2 cellular contexts compared by ENCODE assay signal in the genomic region with DNA sequence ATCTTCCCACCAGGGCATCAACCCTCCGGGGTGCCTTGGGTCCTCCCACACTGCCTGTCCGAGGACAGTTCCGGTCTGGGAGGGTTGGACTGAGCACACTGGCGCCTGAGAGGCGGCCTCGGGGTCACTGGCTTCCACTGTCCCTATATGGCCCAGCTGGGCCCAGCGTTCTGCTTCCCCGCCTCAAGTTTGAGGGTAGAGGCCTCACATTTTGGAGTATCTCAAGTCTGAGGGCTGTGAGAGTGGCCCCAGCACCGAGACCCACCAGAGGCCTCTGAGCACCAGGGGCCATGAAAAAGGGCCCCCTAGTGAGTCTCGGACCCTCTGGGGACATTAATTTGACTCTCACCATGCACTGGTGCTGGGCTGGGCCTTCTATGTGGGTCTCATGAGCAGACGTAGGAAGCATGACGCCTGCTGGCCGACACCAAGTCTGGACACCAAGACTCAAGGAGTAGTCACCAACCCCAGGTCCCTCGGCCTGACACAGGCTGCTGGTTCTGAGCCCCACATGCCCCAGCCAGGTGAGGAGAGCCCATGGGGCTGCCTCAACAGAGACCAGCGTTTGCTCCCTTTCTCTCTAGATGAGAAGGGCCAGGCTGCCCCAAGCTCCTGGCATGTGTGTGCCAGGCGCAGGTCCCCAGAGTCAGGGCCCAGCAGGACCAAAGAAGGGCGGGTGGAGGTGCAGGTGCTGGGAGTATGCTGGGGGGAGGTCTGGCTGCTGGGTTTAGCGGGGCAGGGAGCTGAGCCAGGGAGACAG.
TF ChIP-seq lines count a peak whose summit lies in the region.

No MANE protein-coding gene starts in this region.

TF ChIP-seq in liver, 16 proteins besides CTCF, POLR2A, EP300 and RAD21:
- no peak for TF ChIP-seq REST (IDR thresholded peaks at IDR 0.05)
- TF ChIP-seq, protein P1, sequence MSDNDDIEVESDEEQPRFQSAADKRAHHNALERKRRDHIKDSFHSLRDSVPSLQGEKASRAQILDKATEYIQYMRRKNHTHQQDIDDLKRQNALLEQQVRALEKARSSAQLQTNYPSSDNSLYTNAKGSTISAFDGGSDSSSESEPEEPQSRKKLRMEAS (IDR thresholded peaks at IDR 0.05) = no peak
- TF ChIP-seq RXRA (IDR thresholded peaks at IDR 0.05) = peak; percentile 79 to 91
- TF ChIP-seq YY1 (IDR thresholded peaks at IDR 0.05) = no peak
- peak in 1 of 2 donors; percentile 21 for TF ChIP-seq HNF4A (conservative IDR thresholded peaks at IDR 0.05)
- peak; percentile 88 for TF ChIP-seq NR2F2 (IDR thresholded peaks at IDR 0.05)
- peak; percentile 51 for TF ChIP-seq SP1 (IDR thresholded peaks at IDR 0.05)
- TF ChIP-seq EGR1 (IDR thresholded peaks at IDR 0.05; ENCODE audit: low read depth in 2 of 2) = no peak

TF ChIP-seq in HepG2, 621 proteins besides CTCF, POLR2A, EP300 and RAD21:
- TF ChIP-seq FOXA3 (CRISPR knock-in tag; IDR thresholded peaks at IDR 0.05) = no peak
- no peak for TF ChIP-seq ZNF749 (CRISPR knock-in tag; IDR thresholded peaks at IDR 0.05; ENCODE audit: borderline replicate concordance)
- no peak for TF ChIP-seq BATF2 (CRISPR knock-in tag; IDR thresholded peaks at IDR 0.05)
- TF ChIP-seq ZNF10 (CRISPR knock-in tag; IDR thresholded peaks at IDR 0.05; ENCODE audit: borderline replicate concordance, low read depth) = no peak
- TF ChIP-seq, protein P2, sequence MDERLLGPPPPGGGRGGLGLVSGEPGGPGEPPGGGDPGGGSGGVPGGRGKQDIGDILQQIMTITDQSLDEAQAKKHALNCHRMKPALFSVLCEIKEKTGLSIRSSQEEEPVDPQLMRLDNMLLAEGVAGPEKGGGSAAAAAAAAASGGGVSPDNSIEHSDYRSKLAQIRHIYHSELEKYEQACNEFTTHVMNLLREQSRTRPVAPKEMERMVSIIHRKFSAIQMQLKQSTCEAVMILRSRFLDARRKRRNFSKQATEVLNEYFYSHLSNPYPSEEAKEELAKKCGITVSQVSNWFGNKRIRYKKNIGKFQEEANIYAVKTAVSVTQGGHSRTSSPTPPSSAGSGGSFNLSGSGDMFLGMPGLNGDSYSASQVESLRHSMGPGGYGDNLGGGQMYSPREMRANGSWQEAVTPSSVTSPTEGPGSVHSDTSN (CRISPR knock-in tag; IDR thresholded peaks at IDR 0.05) = no peak
- no peak for TF ChIP-seq MLXIP (CRISPR knock-in tag; IDR thresholded peaks at IDR 0.05; ENCODE audit: borderline replicate concordance)
- TF ChIP-seq PHB2 (IDR thresholded peaks at IDR 0.05; ENCODE audit: partially characterized antibody) = no peak
- TF ChIP-seq GPN1 (CRISPR knock-in tag; IDR thresholded peaks at IDR 0.05; ENCODE audit: borderline replicate concordance) = no peak
- TF ChIP-seq ZNF558 (CRISPR knock-in tag; IDR thresholded peaks at IDR 0.05; ENCODE audit: borderline replicate concordance) = no peak
- TF ChIP-seq DPF2 (CRISPR knock-in tag; IDR thresholded peaks at IDR 0.05; ENCODE audit: borderline replicate concordance, low read depth) = no peak
- no peak for TF ChIP-seq SKI (IDR thresholded peaks at IDR 0.05; ENCODE audit: partially characterized antibody)
- TF ChIP-seq FOXK1 (CRISPR knock-in tag; IDR thresholded peaks at IDR 0.05; ENCODE audit: borderline replicate concordance, low read depth) = no peak
- no peak for TF ChIP-seq ZNF616 (CRISPR knock-in tag; IDR thresholded peaks at IDR 0.05; ENCODE audit: low read depth)
- TF ChIP-seq ZNF547 (CRISPR knock-in tag; IDR thresholded peaks at IDR 0.05) = no peak
- no peak for TF ChIP-seq MXD4 (CRISPR knock-in tag; IDR thresholded peaks at IDR 0.05)
- TF ChIP-seq ZNF460 (CRISPR knock-in tag; IDR thresholded peaks at IDR 0.05; ENCODE audit: borderline replicate concordance) = no peak
- TF ChIP-seq ZNF292 (CRISPR knock-in tag; IDR thresholded peaks at IDR 0.05; ENCODE audit: borderline replicate concordance, low read depth) = no peak
- no peak for TF ChIP-seq HMGXB3 (CRISPR knock-in tag; IDR thresholded peaks at IDR 0.05; ENCODE audit: borderline replicate concordance)
TF ChIP-seq in HepG2: peak in this region for 0.
